In the genomic region with DNA sequence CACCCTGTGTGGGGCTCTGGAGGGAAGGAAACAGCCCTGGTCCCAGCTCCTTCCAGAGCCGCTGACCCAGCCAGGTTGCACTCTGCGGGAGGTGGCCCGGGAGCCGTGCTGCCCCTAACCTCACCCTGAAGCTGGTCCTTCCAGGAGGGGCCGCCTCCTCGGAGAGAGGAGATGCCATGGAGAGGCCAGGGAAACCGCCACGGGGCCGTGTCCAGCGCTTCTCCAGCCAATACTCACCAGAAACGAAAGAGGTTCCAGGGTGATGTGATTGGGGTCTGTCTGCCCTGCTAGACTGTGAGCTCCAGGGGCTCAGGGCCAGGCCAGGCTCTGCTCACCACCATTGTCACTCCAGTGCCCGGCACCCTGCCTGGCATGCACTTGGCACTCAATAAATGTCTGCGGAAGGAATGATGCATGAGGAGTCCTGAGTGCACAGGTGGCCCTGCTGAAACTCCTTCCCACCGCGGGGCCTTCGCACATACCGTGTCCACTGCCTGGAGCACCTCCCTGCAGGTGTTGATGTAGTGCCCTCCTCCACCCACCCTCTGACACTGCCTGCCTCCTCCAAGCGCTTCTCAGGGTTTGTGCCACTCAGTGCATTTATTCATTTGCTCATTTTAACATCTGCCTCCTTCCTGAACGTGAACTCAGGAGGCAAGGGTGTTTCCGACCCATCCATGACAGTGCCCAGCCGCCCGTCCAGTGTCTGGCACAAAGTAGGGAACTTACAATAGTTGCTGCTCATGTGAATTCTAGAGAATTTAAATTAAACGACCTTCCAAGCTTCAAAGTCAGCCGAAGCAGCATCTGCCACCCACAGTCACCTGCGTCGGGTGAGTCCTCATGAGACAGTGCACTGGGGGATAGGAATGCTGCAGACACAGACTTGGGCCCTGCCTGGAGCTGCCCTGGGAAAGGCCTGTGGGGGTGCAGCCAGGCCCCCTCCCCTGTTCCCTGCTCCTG, we compare ENCODE assay signal across 3 cellular contexts.
TF ChIP-seq lines count a peak whose summit lies in the region.

No MANE protein-coding gene starts in this region.

TF ChIP-seq in SK-N-SH treated with all-trans-retinoic acid at 6 μM for 48 hours, 23 proteins besides CTCF, POLR2A, EP300 and RAD21:
- TF ChIP-seq ARNTL (CRISPR knock-in tag; IDR thresholded peaks at IDR 0.05; ENCODE audit: borderline replicate concordance, low read depth) (no peak), RARB (CRISPR knock-in tag; IDR thresholded peaks at IDR 0.05) (no peak), POU6F1 (CRISPR knock-in tag; IDR thresholded peaks at IDR 0.05; ENCODE audit: borderline replicate concordance, low read depth) (no peak), PATZ1 (CRISPR knock-in tag; IDR thresholded peaks at IDR 0.05; ENCODE audit: borderline replicate concordance) (no peak), CSRNP3 (CRISPR knock-in tag; IDR thresholded peaks at IDR 0.05) (no peak), GLIS3 (CRISPR knock-in tag; IDR thresholded peaks at IDR 0.05) (no peak), PPARA (CRISPR knock-in tag; IDR thresholded peaks at IDR 0.05; ENCODE audit: borderline replicate concordance) (no peak), SNAI2 (CRISPR knock-in tag; IDR thresholded peaks at IDR 0.05) (no peak), TOX (CRISPR knock-in tag; IDR thresholded peaks at IDR 0.05; ENCODE audit: borderline replicate concordance) (no peak), BACH2 (CRISPR knock-in tag; IDR thresholded peaks at IDR 0.05; ENCODE audit: borderline replicate concordance) (no peak)

TF ChIP-seq in SK-N-SH, 30 proteins besides CTCF, POLR2A, EP300 and RAD21 (continued from another document):
- no peak for TF ChIP-seq MEF2A (IDR thresholded peaks at IDR 0.05; ENCODE audit: borderline replicate concordance, low read depth)
- TF ChIP-seq PBX3 (IDR thresholded peaks at IDR 0.05) = no peak
- TF ChIP-seq, protein P1, sequence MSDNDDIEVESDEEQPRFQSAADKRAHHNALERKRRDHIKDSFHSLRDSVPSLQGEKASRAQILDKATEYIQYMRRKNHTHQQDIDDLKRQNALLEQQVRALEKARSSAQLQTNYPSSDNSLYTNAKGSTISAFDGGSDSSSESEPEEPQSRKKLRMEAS (IDR thresholded peaks at IDR 0.05; ENCODE audit: low read depth) = no peak
- no peak for TF ChIP-seq GABPA (IDR thresholded peaks at IDR 0.05; ENCODE audit: low read depth)
- no peak for TF ChIP-seq TEAD4 (IDR thresholded peaks at IDR 0.05; ENCODE audit: borderline replicate concordance, insufficient read depth)
- TF ChIP-seq TAF1 (IDR thresholded peaks at IDR 0.05; ENCODE audit: borderline replicate concordance, low read depth, low read length) = no peak
- TF ChIP-seq, protein P2, sequence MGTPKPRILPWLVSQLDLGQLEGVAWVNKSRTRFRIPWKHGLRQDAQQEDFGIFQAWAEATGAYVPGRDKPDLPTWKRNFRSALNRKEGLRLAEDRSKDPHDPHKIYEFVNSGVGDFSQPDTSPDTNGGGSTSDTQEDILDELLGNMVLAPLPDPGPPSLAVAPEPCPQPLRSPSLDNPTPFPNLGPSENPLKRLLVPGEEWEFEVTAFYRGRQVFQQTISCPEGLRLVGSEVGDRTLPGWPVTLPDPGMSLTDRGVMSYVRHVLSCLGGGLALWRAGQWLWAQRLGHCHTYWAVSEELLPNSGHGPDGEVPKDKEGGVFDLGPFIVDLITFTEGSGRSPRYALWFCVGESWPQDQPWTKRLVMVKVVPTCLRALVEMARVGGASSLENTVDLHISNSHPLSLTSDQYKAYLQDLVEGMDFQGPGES (IDR thresholded peaks at IDR 0.05; ENCODE audit: low read depth, low read length) = no peak
TF ChIP-seq in SK-N-SH: peak in this region for 0.

TF ChIP-seq in A549, 52 proteins besides CTCF, POLR2A, EP300 and RAD21 (continued from another document):
- no peak for TF ChIP-seq KDM5A (IDR thresholded peaks at IDR 0.05)
- no peak for TF ChIP-seq POLR2AphosphoS2 (conservative IDR thresholded peaks at IDR 0.05; ENCODE audit: low read length)
- no peak for TF ChIP-seq RFX5 (IDR thresholded peaks at IDR 0.05)
- no peak for TF ChIP-seq NPAS2 (CRISPR knock-in tag; IDR thresholded peaks at IDR 0.05; ENCODE audit: borderline replicate concordance)
- no peak for TF ChIP-seq MYC (IDR thresholded peaks at IDR 0.05; ENCODE audit: borderline replicate concordance, low read length)
- TF ChIP-seq NFE2L2 (conservative IDR thresholded peaks at IDR 0.05; ENCODE audit: low read length) = no peak
- TF ChIP-seq CHD2 (IDR thresholded peaks at IDR 0.05; ENCODE audit: low read length, partially characterized antibody) = no peak
- TF ChIP-seq RCOR1 (IDR thresholded peaks at IDR 0.05; ENCODE audit: low read depth, low read length) = no peak
- TF ChIP-seq ATOH8 (CRISPR knock-in tag; IDR thresholded peaks at IDR 0.05; ENCODE audit: low read depth) = no peak
